25 cellular contexts compared by ENCODE assay signal in the genomic region with DNA sequence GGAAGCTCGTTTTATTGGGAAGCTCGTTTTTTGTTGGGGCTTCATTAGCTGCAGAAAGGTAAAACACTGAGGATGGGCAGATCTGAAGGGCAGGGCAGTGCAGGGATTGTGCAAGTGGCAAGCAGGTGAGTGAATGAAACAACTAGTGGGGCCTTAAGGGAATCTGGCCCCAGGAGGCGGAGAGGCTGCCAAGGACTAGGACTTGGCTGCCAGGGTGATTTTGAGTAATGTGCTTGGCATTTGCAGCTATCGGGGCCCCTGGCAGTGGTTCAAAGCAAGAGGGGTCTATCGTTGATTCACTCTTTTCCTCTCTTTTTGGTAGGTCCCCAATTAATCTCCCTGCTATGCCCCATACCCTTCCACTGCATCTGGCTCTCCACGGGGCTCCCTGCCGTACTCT. TPM values are rescaled to one million over a fixed set of nuclear protein-coding genes. Genes with fewer than 3 reads are reported as not detected.
DNase-seq lines count a peak whose midpoint lies in the region; ATAC-seq, FAIRE-seq and TF ChIP-seq lines count a peak whose summit lies in the region.
"Had no signal": no experiment of that assay in that cellular context is flagged by ENCODE, and none has a peak within 500 bp of the region (broad histone marks: within the 10 kb centered on the region; RNA-seq: fewer than 3 reads in every experiment).

No MANE protein-coding gene starts in this region.

- peaks cover 30% of the 10 kb centered on the region for H3K4me1 ChIP-seq in left ventricle myocardium inferior
- H3K4me1 ChIP-seq: SJSA1 had no signal

- H3K27ac ChIP-seq in left ventricle myocardium inferior (replicated peaks), result no peak overlapping the region
- H3K27ac ChIP-seq: C4-2B, SJSA1 had no signal

- no peaks in the 10 kb centered on the region for H3K36me3 ChIP-seq in left ventricle myocardium inferior
- no peaks in the 10 kb centered on the region for H3K36me3 ChIP-seq in MG63
- H3K36me3 ChIP-seq: SJSA1 had no signal

- ATAC-seq in Right ventricle myocardium superior (ENCODE audit: poor library complexity), result peak; percentile 60
- ATAC-seq: HCT116, PC-3 had no signal

- no peaks in the 10 kb centered on the region for H3K4me1 Mint-ChIP-seq in glutamatergic neuron (ENCODE audit: low read depth, unreplicated experiment)

- TF ChIP-seq CTCF in left ventricle myocardium inferior (IDR thresholded peaks at IDR 0.05; ENCODE audit: borderline replicate concordance), result no peak
- no peak for TF ChIP-seq CTCF in glutamatergic neuron (IDR thresholded peaks at IDR 0.05; ENCODE audit: partially characterized antibody, unreplicated experiment)

- no peak overlapping the region for H3K27ac Mint-ChIP-seq in glutamatergic neuron (ENCODE audit: unreplicated experiment)
- H3K27ac Mint-ChIP-seq: IgD-negative memory B cell had no signal

- no peak for FAIRE-seq in urothelium cell line (lab: Jason Lieb, UNC)
- FAIRE-seq: GM18507, GM19239, H1 had no signal

- H3K4me3 Mint-ChIP-seq in glutamatergic neuron (ENCODE audit: unreplicated experiment), result no peak overlapping the region
- H3K4me3 Mint-ChIP-seq: IgD-negative memory B cell had no signal

- peaks cover 28% of the 10 kb centered on the region for H3K36me3 Mint-ChIP-seq in glutamatergic neuron (ENCODE audit: unreplicated experiment)
- H3K36me3 Mint-ChIP-seq: IgD-negative memory B cell had no signal

- H3K4me3 ChIP-seq in left ventricle myocardium inferior (no peak overlapping the region), MG63 (no peak overlapping the region)
- H3K4me3 ChIP-seq: SJSA1 had no signal

- H3K27me3 Mint-ChIP-seq in glutamatergic neuron (ENCODE audit: unreplicated experiment), result no peaks in the 10 kb centered on the region

- H3K9me3 ChIP-seq in left ventricle myocardium inferior (replicated peaks) (no peaks in the 10 kb centered on the region), MG63 (peaks cover 12% of the 10 kb centered on the region; the same call in 1 of the 2 replicates)
- H3K9me3 ChIP-seq: SJSA1 had no signal

- DNase-seq in Right ventricle myocardium superior (no peak), left ventricle myocardium inferior (no peak), MG63 (peak; percentile 54), astrocyte of the hippocampus (ENCODE audit: low read depth, low spot score) (peak; percentile 11), urothelium cell line (ENCODE audit: low spot score) (peak; percentile 16), NK-92 (lab: John Stamatoyannopoulos, UW; ENCODE audit: unreplicated experiment) (no peak), glutamatergic neuron (no peak)
- no peak for DNase-seq in stimulated activated CD4-positive, alpha-beta T cell treated with anti-CD3 and anti-CD28 coated beads, Interleukin-2, amount 100 ng/mL, for 48 hours
- DNase-seq: GDM1, Karpas-422, NCI-H1092, NCI-H1436, NCI-H1930, NCI-H526 treated with DMSO at 0.1 percent for 48 hours, PC-3, RPMI8226, T-helper 1 cell had no signal

- H3K27me3 ChIP-seq in left ventricle myocardium inferior (ENCODE audit: low read depth) (no peaks in the 10 kb centered on the region), MG63 (no peaks in the 10 kb centered on the region)
- H3K27me3 ChIP-seq: SJSA1 had no signal

- peaks cover 10% of the 10 kb centered on the region for H3K9me3 Mint-ChIP-seq in glutamatergic neuron (ENCODE audit: unreplicated experiment)

- intact Hi-C loops in Right ventricle myocardium superior (cut with DNase I) (no loop called here), left ventricle myocardium inferior (cut with micrococcal nuclease) (no loop called here)

RNA-seq across cellular contexts. Expression of a gene that starts 11.5 kb away (rescaled TPM):
- total RNA-seq in Right ventricle myocardium superior, result not detected
- not detected for total RNA-seq in left ventricle myocardium inferior
- total RNA-seq in MG63 (2014; rRNA removed; shearing (Covaris generic); ENCODE audit: low replicate concordance), result not detected in 2 replicates
- total RNA-seq in glutamatergic neuron (ENCODE audit: unreplicated experiment), result not detected
- total RNA-seq: A172, H1, PC-3, SJSA1 had no signal

RNA-seq across cellular contexts. Expression of a gene that starts 57.2 kb away (rescaled TPM):
- total RNA-seq in Right ventricle myocardium superior (99.9 TPM), left ventricle myocardium inferior (97.6 TPM), glutamatergic neuron (ENCODE audit: unreplicated experiment) (36.4 TPM)
- 53.9 and 76.7 TPM in 2 replicates for total RNA-seq in MG63 (2014; rRNA removed; shearing (Covaris generic); ENCODE audit: low replicate concordance)

Comparison
In these comparisons a context has a peak if more than half of its experiments do, and no peak if none do; other contexts are left out.
1. DNase-seq: peak in MG63 (single experiment), astrocyte of the hippocampus (single experiment) and urothelium cell line (single experiment); none in Right ventricle myocardium superior (single experiment), left ventricle myocardium inferior (single experiment), NK-92 (single experiment), glutamatergic neuron (single experiment) and stimulated activated CD4-positive, alpha-beta T cell treated with anti-CD3 and anti-CD28 coated beads, Interleukin-2, amount 100 ng/mL, for 48 hours (0 of 2).